ENCODE assay signal across 15 cellular contexts in genomic region chr7:41709621-41710020, GRCh38. TPM values are rescaled to one million over a fixed set of nuclear protein-coding genes. Genes with fewer than 3 reads are reported as not detected.
DNase-seq lines count a peak whose midpoint lies in the region; ATAC-seq and TF ChIP-seq lines count a peak whose summit lies in the region.
"Had no signal": no experiment of that assay in that cellular context is flagged by ENCODE, and none has a peak within 500 bp of the region (broad histone marks: within the 10 kb centered on the region; RNA-seq: fewer than 3 reads in every experiment).

No MANE protein-coding gene starts in this region.

- POLR2A ChIA-PET in BJ (lab: Charles Lee), result no interaction called here
- POLR2A ChIA-PET in CD4-positive, alpha-beta T cell (lab: Charles Lee), result no interaction called here

- no peak overlapping the region for H3K27ac Mint-ChIP-seq in CD4-positive, alpha-beta T cell
- H3K27ac Mint-ChIP-seq: T-helper 2 cell treated with Interferon-gamma antibody and Interleukin-4, amounts not matched to agents 5 μg/mL and 100 μg/mL, for 36 hours had no signal

- H3K9me3 ChIP-seq in CD4-positive, alpha-beta T cell (ENCODE audit: control insufficient read depth, low read length), result no peaks in the 10 kb centered on the region
- H3K9me3 ChIP-seq in tibial nerve, result no peaks in the 10 kb centered on the region
- H3K9me3 ChIP-seq: pancreas had no signal

- H3K27ac ChIP-seq in CD4-positive, alpha-beta T cell (ENCODE audit: low read depth, low read length), result no peak overlapping the region
- no peak overlapping the region for H3K27ac ChIP-seq in tibial nerve
- H3K27ac ChIP-seq: pancreas had no signal

- in situ Hi-C loops in astrocyte of the spinal cord (cut with HindIII; ENCODE audit: low sequenced_read_pairs), result no loop called here

- H3K4me3 ChIP-seq in BJ (ENCODE audit: low read depth, low read length) (no peak overlapping the region), astrocyte of the spinal cord (ENCODE audit: low read depth, low read length) (no peak overlapping the region), tibial nerve (no peak overlapping the region)
- H3K4me3 ChIP-seq: pancreas had no signal

- peaks cover 48% of the 10 kb centered on the region for H3K27me3 Mint-ChIP-seq in CD4-positive, alpha-beta T cell

- TF ChIP-seq CTCF in BJ (IDR thresholded peaks at IDR 0.05; ENCODE audit: insufficient read depth, low read depth, low read length), result no peak
- TF ChIP-seq CTCF in astrocyte of the spinal cord (IDR thresholded peaks at IDR 0.05; ENCODE audit: low read depth, low read length), result no peak
- TF ChIP-seq CTCF in CD4-positive, alpha-beta T cell (IDR thresholded peaks at IDR 0.05), result no peak
- no peak for TF ChIP-seq CTCF in tibial nerve (IDR thresholded peaks at IDR 0.05)

- CTCF ChIA-PET in BJ (lab: Yijun Ruan, JAX), result interaction anchor here (0.8 to 1.3 kb wide), 3 partner anchors 23 to 1477 kb away, joined by 3 to 4 read pairs (median 3); no protein-coding TSS in a partner anchor
- CTCF ChIA-PET in CD4-positive, alpha-beta T cell (lab: Charles Lee), result no interaction called here

- no peaks in the 10 kb centered on the region for H3K36me3 Mint-ChIP-seq in CD4-positive, alpha-beta T cell (ENCODE audit: low read depth)

- WGBS in tibial nerve, 2 donors, result 40 to 46% methylated on average over 4 of the region's 4 CpGs

- H3K27me3 ChIP-seq in BJ (ENCODE audit: control insufficient read depth, insufficient read depth, low read length), result no peaks in the 10 kb centered on the region
- peaks cover 14% of the 10 kb centered on the region for H3K27me3 ChIP-seq in CD4-positive, alpha-beta T cell (ENCODE audit: control insufficient read depth, insufficient read depth, low read length)
- H3K27me3 ChIP-seq in tibial nerve, result peaks cover 0 to 2% of the 10 kb centered on the region in 2 donors
- H3K27me3 ChIP-seq: pancreas had no signal

- H3K4me1 ChIP-seq in tibial nerve, result peaks cover 0 to 18% (median 5%) of the 10 kb centered on the region in 4 donors
- H3K4me1 ChIP-seq: pancreas had no signal

- intact Hi-C loops in CD4-positive, alpha-beta T cell (cut with DNase I, micrococcal nuclease), result no loop called here

- no peak for TF ChIP-seq POLR2A in tibial nerve (IDR thresholded peaks at IDR 0.05)

- H3K4me1 Mint-ChIP-seq in CD4-positive, alpha-beta T cell (ENCODE audit: low read depth), result peaks cover 10% of the 10 kb centered on the region

- ATAC-seq in CD4-positive, alpha-beta T cell (ENCODE audit: poor library complexity), result no peak
- ATAC-seq in GM18517 (IDR thresholded peaks at IDR 0.05; ENCODE audit: unreplicated experiment), result no peak
- ATAC-seq: pancreas had no signal

- no peaks in the 10 kb centered on the region for H3K36me3 ChIP-seq in BJ (ENCODE audit: control insufficient read depth, insufficient read depth, low read length)
- no peaks in the 10 kb centered on the region for H3K36me3 ChIP-seq in tibial nerve
- H3K36me3 ChIP-seq: pancreas had no signal

- H3K4me3 Mint-ChIP-seq in CD4-positive, alpha-beta T cell, result no peak overlapping the region
- H3K4me3 Mint-ChIP-seq: T-helper 2 cell treated with Interferon-gamma antibody and Interleukin-4, amounts not matched to agents 5 μg/mL and 100 μg/mL, for 36 hours had no signal

- TF ChIP-seq EP300 in tibial nerve (IDR thresholded peaks at IDR 0.05), result no peak

- H3K9me3 Mint-ChIP-seq in CD4-positive, alpha-beta T cell, result no peaks in the 10 kb centered on the region
- H3K9me3 Mint-ChIP-seq: T-helper 2 cell treated with Interferon-gamma antibody and Interleukin-4, amounts not matched to agents 5 μg/mL and 100 μg/mL, for 36 hours had no signal

- DNase-seq in BJ (ENCODE audit: low read depth) (peak; percentile 71), LHCN-M2 (ENCODE audit: low read depth) (peak; percentile 99), astrocyte of the spinal cord (ENCODE audit: low read depth, low spot score) (peak; percentile 88), kidney tubule cell (ENCODE audit: low spot score) (peak; percentile 60), HK-2 (ENCODE audit: unreplicated experiment) (no peak), tibial nerve (ENCODE audit: low spot score in 2 of 2) (no peak)
- DNase-seq in CD4-positive, alpha-beta T cell, result no peak
- DNase-seq: COR-L47; effector CD4-positive, alpha-beta T cell; NCI-H1930; pancreas; stimulated activated CD4-positive, alpha-beta T cell treated with anti-CD3 and anti-CD28 coated beads, Interleukin-2, amount 100 ng/mL, for 24 hours; stimulated activated naive CD4-positive, alpha-beta T cell had no signal

RNA-seq across cellular contexts. Expression of gene INHBA, which starts 6.7 kb away (rescaled TPM):
- polyA plus RNA-seq in BJ (2011; rRNA removed), result 19.7 and 33.4 TPM in 2 replicates
- polyA minus RNA-seq in BJ (2011; rRNA and poly(A)+ RNA removed), result 45.5 and 64.4 TPM in 2 replicates
- 3.0 and 3.6 TPM in 2 replicates for total RNA-seq in LHCN-M2 (2014; rRNA removed)
- polyA plus RNA-seq in LHCN-M2 (2012), result 37.6 TPM
- total RNA-seq in CD4-positive, alpha-beta T cell, result not detected
- 10 to 100 TPM in 2 of 4 donors, 1 to 10 TPM in 2; 5.4 to 19.7 (median 10.6) TPM for total RNA-seq in tibial nerve

Comparison
In these comparisons a context has a peak if more than half of its experiments do, and no peak if none do; other contexts are left out.
1. DNase-seq: peak in BJ (single experiment), LHCN-M2 (single experiment), astrocyte of the spinal cord (single experiment) and kidney tubule cell (single experiment); none in HK-2 (single experiment), CD4-positive, alpha-beta T cell (0 of 10) and tibial nerve (0 of 2).